In the genomic region with DNA sequence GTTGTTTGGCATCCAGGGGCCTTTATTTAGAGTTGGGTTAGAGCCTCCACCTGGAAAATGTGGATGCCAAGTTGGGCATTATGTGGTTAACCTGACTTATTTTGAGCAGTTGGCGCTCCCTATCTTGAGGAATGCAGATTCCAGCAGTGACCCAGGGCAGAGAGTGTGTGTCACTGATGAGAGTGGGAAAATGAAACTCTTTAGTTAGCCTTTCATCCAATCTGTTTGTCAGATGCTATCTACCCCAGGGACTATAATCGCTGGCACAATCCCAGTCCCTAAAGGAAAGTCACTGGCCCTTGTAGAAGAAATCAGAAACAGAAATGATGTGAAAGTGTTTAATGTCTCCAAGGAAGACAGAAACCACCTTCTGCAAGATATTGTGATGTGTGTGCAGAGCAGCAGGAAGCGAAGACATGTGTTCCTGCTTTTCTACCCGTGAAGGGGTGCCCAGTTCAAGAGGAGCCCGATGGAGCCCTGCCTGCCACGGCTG, we compare ENCODE assay signal across 13 cellular contexts. TPM values are rescaled to one million over a fixed set of nuclear protein-coding genes. Genes with fewer than 3 reads are reported as not detected.
DNase-seq lines count a peak whose midpoint lies in the region; ATAC-seq, FAIRE-seq and TF ChIP-seq lines count a peak whose summit lies in the region.
"Had no signal": no experiment of that assay in that cellular context is flagged by ENCODE, and none has a peak within 500 bp of the region (broad histone marks: within the 10 kb centered on the region; RNA-seq: fewer than 3 reads in every experiment).

No MANE protein-coding gene starts in this region.

- no peak overlapping the region for H3K27ac Mint-ChIP-seq in effector memory CD8-positive, alpha-beta T cell

- no peaks in the 10 kb centered on the region for H3K9me3 Mint-ChIP-seq in effector memory CD8-positive, alpha-beta T cell

- ATAC-seq in mucosa of descending colon (peak; percentile 83), GM18498 (IDR thresholded peaks at IDR 0.05; ENCODE audit: unreplicated experiment) (no peak), GM18520 (IDR thresholded peaks at IDR 0.05; ENCODE audit: unreplicated experiment) (no peak)
- ATAC-seq in effector memory CD8-positive, alpha-beta T cell (replicated peaks): no peak

- H3K27ac ChIP-seq in BLaER1 (peak overlapping the region; percentile 54), mammary epithelial cell (ENCODE audit: insufficient read depth, low read depth, low read length) (no peak overlapping the region)

- H2AFZ ChIP-seq in mammary epithelial cell (ENCODE audit: low read depth, low read length): peak overlapping the region; percentile 82

- CTCF ChIA-PET in mammary epithelial cell (lab: Charles Lee; ENCODE audit: low non-redundant PET): no interaction called here

- no peaks in the 10 kb centered on the region for H3K27me3 ChIP-seq in BLaER1
- no peaks in the 10 kb centered on the region for H3K27me3 ChIP-seq in mammary epithelial cell (ENCODE audit: insufficient read depth, low read length)
- H3K27me3 ChIP-seq: tibial nerve had no signal

- intact Hi-C loops in mammary epithelial cell (cut with micrococcal nuclease) (no loop called here), mucosa of descending colon (cut with DNase I, micrococcal nuclease) (no loop called here)

- no peaks in the 10 kb centered on the region for H3K27me3 Mint-ChIP-seq in effector memory CD8-positive, alpha-beta T cell

- H3K9ac ChIP-seq in BLaER1: peak overlapping the region; percentile 21; the same call in 1 of the 2 replicates
- no peak overlapping the region for H3K9ac ChIP-seq in mammary epithelial cell (ENCODE audit: insufficient read depth, low read length)

- no peaks in the 10 kb centered on the region for H3K79me2 ChIP-seq in mammary epithelial cell (ENCODE audit: insufficient read depth, low read length)

- H3K4me3 Mint-ChIP-seq in effector memory CD8-positive, alpha-beta T cell: no peak overlapping the region

- in situ Hi-C loops in mammary epithelial cell (cut with MboI; ENCODE audit: low sequenced_read_pairs in 2 of 2): no loop called here

- BruUV-seq in mammary epithelial cell (replicated peaks; lab: Mats Ljungman, UMichigan): no TSS peak

- H3K9me3 ChIP-seq in BLaER1 (no peaks in the 10 kb centered on the region), mammary epithelial cell (replicated peaks; ENCODE audit: insufficient read depth, low read length) (no peaks in the 10 kb centered on the region), mucosa of descending colon (no peaks in the 10 kb centered on the region)
- H3K9me3 ChIP-seq: tibial nerve had no signal

- no peak for TF ChIP-seq POLR2A in GM12892 (IDR thresholded peaks at IDR 0.05; ENCODE audit: low read depth, low read length)

- no peak for FAIRE-seq in GM12892 (lab: Jason Lieb, UNC)

- H4K20me1 ChIP-seq in BLaER1 (no peaks in the 10 kb centered on the region), mammary epithelial cell (ENCODE audit: insufficient read depth, low read length) (no peaks in the 10 kb centered on the region)

- H3K4me2 ChIP-seq in BLaER1 (peak overlapping the region; percentile 75), mammary epithelial cell (ENCODE audit: insufficient read depth, low read depth, low read length) (peak overlapping the region; percentile 59)

- H3K36me3 ChIP-seq in BLaER1 (no peaks in the 10 kb centered on the region), mammary epithelial cell (ENCODE audit: insufficient read depth, low read length) (no peaks in the 10 kb centered on the region), mucosa of descending colon (ENCODE audit: low read depth) (no peaks in the 10 kb centered on the region)
- H3K36me3 ChIP-seq: tibial nerve had no signal

- DNase-seq in HT1080 (ENCODE audit: low read depth) (peak; percentile 59), mammary epithelial cell (peak; percentile 52), mucosa of descending colon (no peak), GM12892 (ENCODE audit: insufficient read length) (no peak)
- DNase-seq in effector memory CD8-positive, alpha-beta T cell: no peak
- DNase-seq: activated T-cell treated with anti-CD3 and anti-CD28 coated beads, Interleukin-2, amount 50 U/mL, for 48 hours; erythroblast; NCI-H1105 treated with DMSO at 0.1 percent for 48 hours; stimulated activated CD4-positive, alpha-beta T cell treated with anti-CD3 and anti-CD28 coated beads, Interleukin-2, amount 100 ng/mL, for 24 hours had no signal

- WGBS in mammary epithelial cell (ENCODE audit: low coverage, missing lambda C conversion rate): 11% methylated on average over 5 of the region's 6 CpGs

- peaks cover 2% of the 10 kb centered on the region for H3K36me3 Mint-ChIP-seq in effector memory CD8-positive, alpha-beta T cell (ENCODE audit: insufficient read depth)

- H3K4me3 ChIP-seq in BLaER1 (no peak overlapping the region), mammary epithelial cell (replicated peaks in 1 of 3; ENCODE audit: insufficient read depth in 1 of 3, low read depth in 2 of 3, low read length in 3 of 3) (no peak overlapping the region), mucosa of descending colon (no peak overlapping the region)

- peaks cover 0 to 5% of the 10 kb centered on the region in 2 donors for H3K4me1 Mint-ChIP-seq in effector memory CD8-positive, alpha-beta T cell (ENCODE audit: low read depth in 2 of 2)

- peak in 1 of 2 donors; percentile 4 for TF ChIP-seq CTCF in mammary epithelial cell (conservative IDR thresholded peaks at IDR 0.05 in 1 of 2, IDR thresholded peaks at IDR 0.05 in 1 of 2; ENCODE audit: extremely low read depth in 1 of 2, insufficient read depth in 1 of 2, low read depth in 1 of 2, low read length in 2 of 2)
- no peak for TF ChIP-seq CTCF in mucosa of descending colon (IDR thresholded peaks at IDR 0.05)

- dilution Hi-C loops in mammary epithelial cell (cut with HindIII; ENCODE audit: low sequenced_read_pairs): no loop called here

- H3K4me1 ChIP-seq in BLaER1: peaks cover 50% of the 10 kb centered on the region
- peaks cover 19% of the 10 kb centered on the region for H3K4me1 ChIP-seq in mammary epithelial cell (ENCODE audit: insufficient read depth, low read length)
- no peaks in the 10 kb centered on the region for H3K4me1 ChIP-seq in mucosa of descending colon (ENCODE audit: low read depth)

RNA-seq across cellular contexts. Expression of a gene that starts 10.2 kb away (rescaled TPM):
- 38.7 and 55.8 TPM in 2 replicates for total RNA-seq in HT1080 (2014; rRNA removed; shearing (Covaris generic))
- 60.9 and 62.1 TPM in 2 replicates for polyA plus RNA-seq in HT1080 (2015; cell fraction: cytosol; rRNA removed)
- 133 and 146 TPM in 2 replicates for polyA plus RNA-seq in HT1080 (2015; cell fraction: nucleus; rRNA removed)
- 10 to 100 TPM; 10.7 to 36.6 TPM for total RNA-seq in mammary epithelial cell
- polyA plus RNA-seq in mammary epithelial cell: 35.3 TPM
- 22.4 TPM for polyA minus RNA-seq in mammary epithelial cell
- 10 to 100 TPM; 27.0 to 63.3 (median 31.1) TPM for total RNA-seq in mucosa of descending colon
- 2.9 TPM for polyA plus RNA-seq in GM12892 (2012; ENCODE audit: missing spikeins)

RNA-seq across cellular contexts. Expression of a gene that starts 21.9 kb away (rescaled TPM):
- not detected in 2 replicates for total RNA-seq in HT1080 (2014; rRNA removed; shearing (Covaris generic))
- not detected in 2 replicates for polyA plus RNA-seq in HT1080 (2015; cell fraction: cytosol; rRNA removed)
- polyA plus RNA-seq in HT1080 (2015; cell fraction: nucleus; rRNA removed): not detected in 2 replicates
- total RNA-seq in mammary epithelial cell (not detected), mucosa of descending colon (1 to 10 TPM; 1.8 to 5.2 (median 2.8) TPM)
- not detected for polyA plus RNA-seq in mammary epithelial cell
- not detected for polyA minus RNA-seq in mammary epithelial cell
- polyA plus RNA-seq in GM12892 (2012; ENCODE audit: missing spikeins): not detected
- total RNA-seq: tibial nerve had no signal

RNA-seq across cellular contexts. Expression of a gene that starts 30.2 kb away (rescaled TPM):
- 53.3 and 67.7 TPM in 2 replicates for total RNA-seq in HT1080 (2014; rRNA removed; shearing (Covaris generic))
- polyA plus RNA-seq in HT1080 (2015; cell fraction: cytosol; rRNA removed): 54.9 and 60.3 TPM in 2 replicates
- polyA plus RNA-seq in HT1080 (2015; cell fraction: nucleus; rRNA removed): 22.4 and 27.3 TPM in 2 replicates
- not detected for total RNA-seq in mammary epithelial cell
- polyA plus RNA-seq in mammary epithelial cell: not detected
- polyA minus RNA-seq in mammary epithelial cell: not detected
- total RNA-seq in mucosa of descending colon: 1 to 10 TPM; 3.4 to 8.5 (median 7.9) TPM
- polyA plus RNA-seq in GM12892 (2012; ENCODE audit: missing spikeins): not detected

RNA-seq across cellular contexts. Expression of a gene that starts 53.4 kb away (rescaled TPM):
- 5.1 and 11.9 TPM in 2 replicates for total RNA-seq in HT1080 (2014; rRNA removed; shearing (Covaris generic))
- polyA plus RNA-seq in HT1080 (2015; cell fraction: cytosol; rRNA removed): 12.7 and 17.5 TPM in 2 replicates
- polyA plus RNA-seq in HT1080 (2015; cell fraction: nucleus; rRNA removed): 14.0 and 16.5 TPM in 2 replicates
- 10 to 100 TPM in 1 of 2 donors, 1 to 10 TPM in 1; 6.7 to 12.9 TPM for total RNA-seq in mammary epithelial cell
- 3.3 TPM for polyA plus RNA-seq in mammary epithelial cell
- polyA minus RNA-seq in mammary epithelial cell: 6.6 TPM
- 10 to 100 TPM in 1 of 3 donors, 1 to 10 TPM in 2; 4.2 to 10.3 (median 5.1) TPM for total RNA-seq in mucosa of descending colon
- 14.0 TPM for polyA plus RNA-seq in GM12892 (2012; ENCODE audit: missing spikeins)

Comparison
In these comparisons a context has a peak if more than half of its experiments do, and no peak if none do; other contexts are left out.
1. DNase-seq: peak in HT1080 (single experiment) and mammary epithelial cell (single experiment); none in mucosa of descending colon (0 of 3), effector memory CD8-positive, alpha-beta T cell (0 of 3) and GM12892 (single experiment).
2. RNA of a gene that starts 30.2 kb away (total RNA-seq): 53.3 to 67.7 TPM in HT1080 and 3.4 to 8.5 TPM in mucosa of descending colon; not detected in mammary epithelial cell; every median in the first group is over 4 times any median in the second.